Comparison of ENCODE assay signal across 28 cellular contexts in genomic region chr12:52183971-52184370, GRCh38. TPM values are rescaled to one million over a fixed set of nuclear protein-coding genes. Genes with fewer than 3 reads are reported as not detected.
DNase-seq lines count a peak whose midpoint lies in the region; ATAC-seq, FAIRE-seq and TF ChIP-seq lines count a peak whose summit lies in the region.
"Had no signal": no experiment of that assay in that cellular context is flagged by ENCODE, and none has a peak within 500 bp of the region (broad histone marks: within the 10 kb centered on the region; RNA-seq: fewer than 3 reads in every experiment).

No MANE protein-coding gene starts in this region.

- CTCF ChIA-PET in PC-3 (lab: Charles Lee) = no interaction called here

- H3F3A ChIP-seq in PC-3 (ENCODE audit: low read length, unreplicated experiment) (no peaks in the 10 kb centered on the region), smooth muscle cell (ENCODE audit: low read depth) (peaks cover 11% of the 10 kb centered on the region)

- H3K27ac ChIP-seq in PC-3 (ENCODE audit: low read length) = peak overlapping the region; percentile 54; the same call in 1 of the 2 replicates
- peak overlapping the region; percentile 82 for H3K27ac ChIP-seq in smooth muscle cell (ENCODE audit: low read depth)
- H3K27ac ChIP-seq: brain microvascular endothelial cell had no signal

- H3K36me3 Mint-ChIP-seq in mesothelial cell of epicardium = no peaks in the 10 kb centered on the region
- H3K36me3 Mint-ChIP-seq: activated CD8-positive, alpha-beta memory T cell treated with anti-CD3 and anti-CD28 coated beads, Interleukin-2, amount 10 ng/mL, durations not matched to agents 7 days and 5 days had no signal

- peaks cover 57% of the 10 kb centered on the region for H3K4me1 Mint-ChIP-seq in mesothelial cell of epicardium

- H3K4me1 ChIP-seq in PC-3 (ENCODE audit: insufficient read depth, low read length) (peaks cover 66% of the 10 kb centered on the region), smooth muscle cell (ENCODE audit: low read depth) (peaks cover 27% of the 10 kb centered on the region)

- BruUV-seq in PC-3 (replicated peaks; lab: Mats Ljungman, UMichigan) = no TSS peak

- no peak overlapping the region for H3K4me3 Mint-ChIP-seq in mesothelial cell of epicardium
- H3K4me3 Mint-ChIP-seq: activated CD4-positive, alpha-beta T cell treated with anti-CD3 and anti-CD28 coated beads, Interleukin-2, amount 10 ng/mL, durations not matched to agents 7 days and 5 days; activated CD8-positive, alpha-beta memory T cell treated with anti-CD3 and anti-CD28 coated beads, Interleukin-2, amount 10 ng/mL, durations not matched to agents 7 days and 5 days; T-helper 2 cell treated with Interferon-gamma antibody and Interleukin-4, amounts not matched to agents 5 μg/mL and 100 μg/mL, for 36 hours had no signal

- TF ChIP-seq CTCF in PC-3 (conservative IDR thresholded peaks at IDR 0.05; ENCODE audit: low read depth, low read length) (no peak), bronchial epithelial cell (IDR thresholded peaks at IDR 0.05; ENCODE audit: insufficient read depth, low read length, severe bottlenecking) (no peak), mesothelial cell of epicardium (IDR thresholded peaks at IDR 0.05; ENCODE audit: unreplicated experiment) (no peak), smooth muscle cell (IDR thresholded peaks at IDR 0.05; ENCODE audit: borderline replicate concordance, insufficient read depth, poor library complexity, severe bottlenecking) (no peak)

- no peaks in the 10 kb centered on the region for H3K9me3 Mint-ChIP-seq in mesothelial cell of epicardium
- H3K9me3 Mint-ChIP-seq: activated CD4-positive, alpha-beta T cell treated with anti-CD3 and anti-CD28 coated beads, Interleukin-2, amount 10 ng/mL, durations not matched to agents 7 days and 5 days; T-helper 2 cell treated with Interferon-gamma antibody and Interleukin-4, amounts not matched to agents 5 μg/mL and 100 μg/mL, for 36 hours had no signal

- H3K27ac Mint-ChIP-seq in mesothelial cell of epicardium = peak overlapping the region; percentile 89
- H3K27ac Mint-ChIP-seq: activated CD4-positive, alpha-beta T cell treated with anti-CD3 and anti-CD28 coated beads, Interleukin-2, amount 10 ng/mL, durations not matched to agents 7 days and 5 days; activated CD8-positive, alpha-beta memory T cell treated with anti-CD3 and anti-CD28 coated beads, Interleukin-2, amount 10 ng/mL, durations not matched to agents 7 days and 5 days had no signal

- POLR2A ChIA-PET in PC-3 (lab: Charles Lee; ENCODE audit: unreplicated experiment) = no interaction called here

- DNase-seq in PC-3 (no peak), bronchial epithelial cell (ENCODE audit: low read depth) (no peak), mesothelial cell of epicardium (ENCODE audit: low spot score in 2 of 2, unreplicated experiment in 2 of 2) (no peak), smooth muscle cell (lab: John Stamatoyannopoulos, UW; ENCODE audit: unreplicated experiment) (no peak), RKO (ENCODE audit: low spot score) (no peak)
- DNase-seq in stimulated activated naive CD8-positive, alpha-beta T cell treated with anti-CD3 and anti-CD28 coated beads, Interleukin-15, Interleukin-2, amounts not matched to agents 100 U/mL and 50 U/mL, for 24 hours = no peak
- no peak for DNase-seq in activated T-cell treated with anti-CD3 and anti-CD28 coated beads, Interleukin-2, amount 50 U/mL, for 48 hours
- DNase-seq: activated CD4-positive, alpha-beta T cell treated with anti-CD3 and anti-CD28 coated beads, Interleukin-2, amount 10 ng/mL, durations not matched to agents 7 days and 5 days; activated CD8-positive, alpha-beta memory T cell treated with anti-CD3 and anti-CD28 coated beads, Interleukin-2, amount 10 ng/mL, durations not matched to agents 7 days and 5 days; activated naive CD4-positive, alpha-beta T cell treated with Interleukin-2 at 50 U/mL for 16 hours; brain microvascular endothelial cell; Caco-2; effector CD8-positive, alpha-beta T cell; GDM1; KBM-7; left colon; MG63; NCI-H774; small intestine; stimulated activated CD4-positive, alpha-beta T cell treated with anti-CD3 and anti-CD28 coated beads, Interleukin-1b, Interleukin-23, amount 100 ng/mL, for 48 hours; stimulated activated CD8-positive, alpha-beta memory T cell treated with anti-CD3 and anti-CD28 coated beads, Interleukin-4, amount 100 ng/mL, for 48 hours; stomach had no signal

- peak overlapping the region; percentile 57; the same call in 1 of the 2 replicates for H3K4me2 ChIP-seq in PC-3 (ENCODE audit: low read length)
- H3K4me2 ChIP-seq in smooth muscle cell = no peak overlapping the region

- peak; percentile 28 for FAIRE-seq in bronchial epithelial cell (lab: Jason Lieb, UNC)
- FAIRE-seq: colon, frontal cortex, HTR-8/SVneo, small intestine had no signal

- H3K79me2 ChIP-seq in PC-3 (ENCODE audit: low read length) (peaks cover 54% of the 10 kb centered on the region), smooth muscle cell (ENCODE audit: low read depth) (no peaks in the 10 kb centered on the region)

- no peaks in the 10 kb centered on the region for H3K9me2 ChIP-seq in PC-3 (replicated peaks; ENCODE audit: low read length)

- H3K9ac ChIP-seq in PC-3 (ENCODE audit: low read length) (no peak overlapping the region), smooth muscle cell (ENCODE audit: low read depth) (no peak overlapping the region)

- intact Hi-C loops in PC-3 (cut with micrococcal nuclease) = no loop called here

- no peaks in the 10 kb centered on the region for H3K27me3 ChIP-seq in PC-3 (ENCODE audit: low read length)
- no peaks in the 10 kb centered on the region for H3K27me3 ChIP-seq in bronchial epithelial cell (ENCODE audit: control insufficient read depth, insufficient read depth, low read length)
- no peaks in the 10 kb centered on the region for H3K27me3 ChIP-seq in smooth muscle cell (ENCODE audit: low read depth)
- H3K27me3 ChIP-seq: brain microvascular endothelial cell, esophagus muscularis mucosa, MG63, stomach had no signal

- H3K27me3 Mint-ChIP-seq in mesothelial cell of epicardium (ENCODE audit: low read depth) = no peaks in the 10 kb centered on the region
- H3K27me3 Mint-ChIP-seq: activated CD8-positive, alpha-beta memory T cell treated with anti-CD3 and anti-CD28 coated beads, Interleukin-2, amount 10 ng/mL, durations not matched to agents 7 days and 5 days had no signal

- no peak overlapping the region for H2AFZ ChIP-seq in PC-3 (ENCODE audit: low read length)
- H2AFZ ChIP-seq in smooth muscle cell (ENCODE audit: low read depth) = no peak overlapping the region

- peaks cover 48% of the 10 kb centered on the region; the same call in 1 of the 2 replicates for H3K36me3 ChIP-seq in PC-3 (ENCODE audit: low read depth, low read length)
- H3K36me3 ChIP-seq in bronchial epithelial cell (ENCODE audit: control insufficient read depth, insufficient read depth, low read length) = no peaks in the 10 kb centered on the region
- no peaks in the 10 kb centered on the region for H3K36me3 ChIP-seq in smooth muscle cell (ENCODE audit: low read depth)
- H3K36me3 ChIP-seq: brain microvascular endothelial cell, esophagus muscularis mucosa, stomach had no signal

- H4K20me1 ChIP-seq in PC-3 (ENCODE audit: low read length) = no peaks in the 10 kb centered on the region
- H4K20me1 ChIP-seq in smooth muscle cell (ENCODE audit: low read depth) = no peaks in the 10 kb centered on the region

- WGBS in smooth muscle cell (ENCODE audit: low lambda C conversion rate) = 96% methylated on average over 8 of the region's 8 CpGs

- H3K9me3 ChIP-seq in PC-3 (ENCODE audit: low read length) (no peaks in the 10 kb centered on the region), smooth muscle cell (replicated peaks; ENCODE audit: low read depth) (no peaks in the 10 kb centered on the region)
- H3K9me3 ChIP-seq: Caco-2, esophagus muscularis mucosa, MG63, stomach had no signal

- H3K4me3 ChIP-seq in PC-3 (ENCODE audit: low read length) (no peak overlapping the region), bronchial epithelial cell (ENCODE audit: low read depth, low read length) (no peak overlapping the region), smooth muscle cell (no peak overlapping the region)
- H3K4me3 ChIP-seq: esophagus muscularis mucosa, MG63, stomach had no signal

- ATAC-seq in PC-3 (no peak), GM18858 (IDR thresholded peaks at IDR 0.05; ENCODE audit: unreplicated experiment) (no peak)
- no peak for ATAC-seq in stimulated activated naive CD8-positive, alpha-beta T cell treated with anti-CD3 and anti-CD28 coated beads, Interleukin-15, Interleukin-2, amounts not matched to agents 100 U/mL and 50 U/mL, for 24 hours
- ATAC-seq: activated CD8-positive, alpha-beta memory T cell treated with anti-CD3 and anti-CD28 coated beads, Interleukin-2, amount 10 ng/mL, durations not matched to agents 7 days and 5 days; left colon had no signal

RNA-seq across cellular contexts. Expression of gene KRT80, which starts 7.8 kb away (rescaled TPM):
- 19.8 and 30.1 TPM in 2 replicates for total RNA-seq in PC-3 (2014; rRNA removed)
- total RNA-seq in bronchial epithelial cell = 14.7 and 66.4 TPM in 2 replicates
- total RNA-seq in mesothelial cell of epicardium = 2.7 to 3.0 TPM (median 3.0 TPM) in 3 replicates
- 6.7 and 11.7 TPM in 2 replicates for total RNA-seq in smooth muscle cell
- 5.1 and 6.6 TPM in 2 replicates for polyA plus RNA-seq in smooth muscle cell
- total RNA-seq: activated CD4-positive, alpha-beta T cell treated with anti-CD3 and anti-CD28 coated beads, Interleukin-2, amount 10 ng/mL, durations not matched to agents 7 days and 5 days; activated CD8-positive, alpha-beta memory T cell treated with anti-CD3 and anti-CD28 coated beads, Interleukin-2, amount 10 ng/mL, durations not matched to agents 7 days and 5 days; frontal cortex had no signal

RNA-seq across cellular contexts. Expression of gene KRT7, which starts 49.1 kb away (rescaled TPM):
- total RNA-seq in PC-3 (2014; rRNA removed) (2,144 and 2,979 TPM in 2 replicates), bronchial epithelial cell (532 and 895 TPM in 2 replicates), mesothelial cell of epicardium (85.5 to 90.3 TPM (median 86.6 TPM) in 3 replicates), smooth muscle cell (168 and 214 TPM in 2 replicates)
- polyA plus RNA-seq in smooth muscle cell = 190 and 744 TPM in 2 replicates
- total RNA-seq: frontal cortex had no signal
